ENCODE assay signal across 18 cellular contexts in genomic region chr11:60783141-60783484, GRCh38. TPM values are rescaled to one million over a fixed set of nuclear protein-coding genes. Genes with fewer than 3 reads are reported as not detected.
DNase-seq lines count a peak whose midpoint lies in the region; ATAC-seq and TF ChIP-seq lines count a peak whose summit lies in the region.
"Had no signal": no experiment of that assay in that cellular context is flagged by ENCODE, and none has a peak within 500 bp of the region (broad histone marks: within the 10 kb centered on the region; RNA-seq: fewer than 3 reads in every experiment).

No MANE protein-coding gene starts in this region.

- TF ChIP-seq CTCF in chondrocyte (IDR thresholded peaks at IDR 0.05): no peak

- no peaks in the 10 kb centered on the region for H3K36me3 Mint-ChIP-seq in chondrocyte (ENCODE audit: low read depth)
- H3K36me3 Mint-ChIP-seq: CD8-positive, alpha-beta memory T cell had no signal

- H3K4me1 Mint-ChIP-seq in chondrocyte (ENCODE audit: low read depth): peaks cover 33% of the 10 kb centered on the region
- H3K4me1 Mint-ChIP-seq: B cell; CD8-positive, alpha-beta memory T cell had no signal

- no peak for ATAC-seq in sciatic nerve
- ATAC-seq: GM12878 had no signal

- intact Hi-C loops in sciatic nerve (cut with DNase I): no loop called here

- no peak overlapping the region for H3K4me3 Mint-ChIP-seq in chondrocyte (ENCODE audit: unreplicated experiment)
- H3K4me3 Mint-ChIP-seq: B cell; CD4-positive, alpha-beta T cell; CD8-positive, alpha-beta memory T cell; HFFc6 had no signal

- H3K27me3 Mint-ChIP-seq in chondrocyte (ENCODE audit: low read depth): no peaks in the 10 kb centered on the region
- H3K27me3 Mint-ChIP-seq: B cell; CD4-positive, alpha-beta T cell had no signal

- no peak overlapping the region for H3K27ac Mint-ChIP-seq in chondrocyte (ENCODE audit: unreplicated experiment)
- H3K27ac Mint-ChIP-seq: B cell; CD4-positive, alpha-beta T cell; HFFc6 had no signal

- DNase-seq in chondrocyte (ENCODE audit: low spot score) (peak; percentile 57), mesenteric fat pad (ENCODE audit: low spot score) (peak; percentile 77), sciatic nerve (ENCODE audit: low spot score) (peak; percentile 13), SW 1271 (lab: John Stamatoyannopoulos, UW) (no peak), amygdala (lab: John Stamatoyannopoulos, UW) (no peak), KG1 (lab: John Stamatoyannopoulos, UW) (no peak)
- DNase-seq: CD4-positive, alpha-beta T cell; CD8-positive, alpha-beta memory T cell; DMS 273 treated with DMSO at 0.1 percent for 48 hours; DMS79; EL; GDM1; GOT3; HFFc6 had no signal

- H3K9me3 Mint-ChIP-seq in chondrocyte (ENCODE audit: low read depth): no peaks in the 10 kb centered on the region
- H3K9me3 Mint-ChIP-seq: CD4-positive, alpha-beta T cell; CD8-positive, alpha-beta memory T cell; HFFc6 had no signal

RNA-seq across cellular contexts. Expression of gene MS4A10, which starts 2.0 kb away (rescaled TPM):
- not detected in 3 replicates for total RNA-seq in chondrocyte
- not detected for total RNA-seq in mesenteric fat pad
- not detected for total RNA-seq in sciatic nerve
- total RNA-seq: A172; A673; B cell; CD4-positive, alpha-beta T cell; CD8-positive, alpha-beta memory T cell; GM12878; HFFc6 had no signal

RNA-seq across cellular contexts. Expression of gene MS4A15, which starts 26.4 kb away (rescaled TPM):
- not detected in 3 replicates for total RNA-seq in chondrocyte
- total RNA-seq in mesenteric fat pad: not detected
- not detected for total RNA-seq in sciatic nerve
- total RNA-seq: A172; A673; B cell; CD4-positive, alpha-beta T cell; CD8-positive, alpha-beta memory T cell; HFFc6 had no signal

RNA-seq across cellular contexts. Expression of gene MS4A18, which starts 58.6 kb away (rescaled TPM):
- total RNA-seq in chondrocyte: not detected in 3 replicates
- total RNA-seq in mesenteric fat pad: not detected
- total RNA-seq in sciatic nerve: not detected
- total RNA-seq: A172; A673; B cell; CD4-positive, alpha-beta T cell; CD8-positive, alpha-beta memory T cell; GM12878; HFFc6 had no signal

RNA-seq across cellular contexts. Expression of gene CCDC86, which starts 58.8 kb away (rescaled TPM):
- total RNA-seq in chondrocyte (16.6 to 18.6 TPM (median 17.7 TPM) in 3 replicates), mesenteric fat pad (40.4 TPM), sciatic nerve (16.5 TPM)

Comparison
In these comparisons a context has a peak if more than half of its experiments do, and no peak if none do; other contexts are left out.
1. DNase-seq: peak in chondrocyte (single experiment), mesenteric fat pad (single experiment) and sciatic nerve (single experiment); none in SW 1271 (0 of 2), amygdala (0 of 56) and KG1 (single experiment).